Comparison of ENCODE assay signal across 13 cellular contexts in the genomic region with DNA sequence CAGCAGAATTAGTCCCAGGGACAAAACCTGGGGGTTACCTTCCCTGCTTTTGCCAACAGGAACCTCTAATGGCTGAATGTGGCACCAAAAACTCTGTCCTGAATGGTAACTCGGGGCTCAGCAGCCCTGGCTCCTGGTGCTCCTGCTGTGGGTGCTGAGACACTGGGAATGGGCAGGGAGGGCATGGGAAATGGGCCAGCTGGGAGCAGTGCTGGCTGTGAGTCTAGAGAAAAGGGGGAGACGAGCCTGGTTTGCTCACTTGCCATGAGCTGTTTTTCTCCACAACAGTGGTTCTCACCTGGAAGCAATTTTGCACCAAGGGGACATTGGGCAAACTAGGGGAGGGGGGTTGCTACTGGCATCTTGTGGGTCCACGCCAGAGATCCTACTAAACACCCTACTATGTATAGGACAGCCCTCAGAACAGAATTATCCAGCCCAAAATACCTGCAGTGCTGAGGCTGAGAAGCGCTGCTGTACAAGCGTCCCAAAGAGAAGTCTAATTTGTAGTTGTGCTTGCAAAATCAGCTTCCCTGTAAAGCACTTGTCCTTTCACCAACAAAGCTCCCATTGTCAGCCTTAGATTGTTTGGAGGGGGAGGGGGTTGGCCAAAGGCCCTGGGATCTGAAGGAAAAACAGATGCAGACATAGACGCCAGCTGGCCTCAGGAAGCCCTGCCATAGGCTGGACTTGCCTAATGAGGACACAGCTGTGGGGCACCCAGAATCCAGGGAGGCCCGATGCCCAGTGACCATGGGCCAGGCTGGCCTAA. TPM values are rescaled to one million over a fixed set of nuclear protein-coding genes. Genes with fewer than 3 reads are reported as not detected.
A peak's percentile ranks its signal among the peaks of the same experiment; 100 is the strongest.
DNase-seq lines count a peak whose midpoint lies in the region; ATAC-seq, FAIRE-seq and TF ChIP-seq lines count a peak whose summit lies in the region.
"Had no signal": no experiment of that assay in that cellular context is flagged by ENCODE, and none has a peak within 500 bp of the region (broad histone marks: within the 10 kb centered on the region; RNA-seq: fewer than 3 reads in every experiment).

No MANE protein-coding gene starts in this region.

- peaks cover 4 to 22% of the 10 kb centered on the region in 2 donors for H3K4me1 ChIP-seq in neuronal stem cell (ENCODE audit: control insufficient read depth in 2 of 2, insufficient read depth in 1 of 2, low read depth in 1 of 2, low read length in 2 of 2)
- no peaks in the 10 kb centered on the region for H3K4me1 ChIP-seq in OCI-LY7 (ENCODE audit: insufficient read depth, low read length, poor library complexity, severe bottlenecking)

- TF ChIP-seq CTCF in OCI-LY7 (conservative IDR thresholded peaks at IDR 0.05; ENCODE audit: low read length) = no peak

- WGBS in neuronal stem cell (ENCODE audit: extremely low coverage in 2 of 2, insufficient read length in 2 of 2, insufficient replicate concordance in 1 of 2), 2 donors = no CpG with 5 or more reads among the region's 7 CpGs

- no peak overlapping the region for H3K14ac ChIP-seq in neuronal stem cell (ENCODE audit: low read length)

- H2AFZ ChIP-seq in neuronal stem cell (ENCODE audit: low read length) = peak overlapping the region; percentile 1
- no peak overlapping the region for H2AFZ ChIP-seq in OCI-LY7 (ENCODE audit: low read length)

- H2AK5ac ChIP-seq in neuronal stem cell (ENCODE audit: low read depth, low read length) = no peak overlapping the region

- intact Hi-C loops in OCI-LY7 (cut with micrococcal nuclease; ENCODE audit: unreplicated experiment) = no loop called here

- H3K9me3 ChIP-seq in neuronal stem cell (replicated peaks in 1 of 2; ENCODE audit: control insufficient read depth in 2 of 2, insufficient read depth in 1 of 2, low read depth in 1 of 2, low read length in 2 of 2) = peaks cover 0 to 3% of the 10 kb centered on the region in 2 donors
- no peaks in the 10 kb centered on the region for H3K9me3 ChIP-seq in OCI-LY7 (ENCODE audit: low read length)

- FAIRE-seq in frontal cortex (lab: Jason Lieb, UNC) = no peak
- FAIRE-seq: K562 had no signal

- H3K27ac ChIP-seq in neuronal stem cell (replicated peaks; ENCODE audit: low read length) = no peak overlapping the region
- H3K27ac ChIP-seq in OCI-LY7 (ENCODE audit: low read depth, low read length, poor library complexity, severe bottlenecking) = no peak overlapping the region

- H2BK5ac ChIP-seq in neuronal stem cell (ENCODE audit: low read length) = no peak overlapping the region

- H2BK12ac ChIP-seq in neuronal stem cell (ENCODE audit: low read length) = no peak overlapping the region

- peak overlapping the region; percentile 2 for H2BK120ac ChIP-seq in neuronal stem cell (ENCODE audit: low read depth, low read length)

- ATAC-seq in GM19023 (IDR thresholded peaks at IDR 0.05; ENCODE audit: unreplicated experiment) (no peak), GM18867 (IDR thresholded peaks at IDR 0.05; ENCODE audit: unreplicated experiment) (no peak)
- ATAC-seq: activated CD4-positive, alpha-beta T cell treated with anti-CD3 and anti-CD28 coated beads for 36 hours; K562 had no signal

- DNase-seq in Ammon's horn (ENCODE audit: low spot score) = peak; percentile 95
- peak; percentile 79 to 89 for DNase-seq in NCI-H526 (lab: John Stamatoyannopoulos, UW)
- DNase-seq in frontal cortex (ENCODE audit: low spot score in 2 of 2) = peak; percentile 44 to 77
- no peak for DNase-seq in neuronal stem cell (ENCODE audit: low spot score)
- no peak for DNase-seq in NCI-H2107 (lab: John Stamatoyannopoulos, UW)
- no peak for DNase-seq in OCI-LY7 (ENCODE audit: low spot score)
- DNase-seq: activated CD4-positive, alpha-beta T cell treated with anti-CD3 and anti-CD28 coated beads for 36 hours; AML-193; GDM1; NCI-H226 had no signal

- BruUV-seq in OCI-LY7 (replicated peaks; lab: Mats Ljungman, UMichigan) = no TSS peak

- no peak overlapping the region for H4K8ac ChIP-seq in neuronal stem cell (ENCODE audit: low read depth, low read length)

- H3K4ac ChIP-seq in neuronal stem cell (ENCODE audit: low read length) = no peak overlapping the region

- H3K23ac ChIP-seq in neuronal stem cell (ENCODE audit: low read depth, low read length, poor library complexity) = no peak overlapping the region

- H3K79me1 ChIP-seq in neuronal stem cell (ENCODE audit: low read depth, low read length) = no peaks in the 10 kb centered on the region

- H3K4me2 ChIP-seq in neuronal stem cell (ENCODE audit: insufficient read depth, low read length, poor library complexity, severe bottlenecking) (no peak overlapping the region), OCI-LY7 (ENCODE audit: low read length) (no peak overlapping the region)

- no peak overlapping the region for H2BK15ac ChIP-seq in neuronal stem cell (ENCODE audit: low read length)

- no peak overlapping the region for H4K91ac ChIP-seq in neuronal stem cell (ENCODE audit: low read depth, low read length, poor library complexity)

- H3K36me3 ChIP-seq in neuronal stem cell (replicated peaks in 1 of 2; ENCODE audit: control insufficient read depth in 2 of 2, insufficient read depth in 2 of 2, low read length in 2 of 2) (no peaks in the 10 kb centered on the region), OCI-LY7 (ENCODE audit: insufficient read depth, low read length) (no peaks in the 10 kb centered on the region)

- peak overlapping the region in 1 of 2 donors; percentile 6 for H3K4me3 ChIP-seq in neuronal stem cell (ENCODE audit: low read length in 2 of 2)
- H3K4me3 ChIP-seq in OCI-LY7 (ENCODE audit: low read depth, low read length, poor library complexity, severe bottlenecking) = no peak overlapping the region
- H3K4me3 ChIP-seq: K562 had no signal

- peak overlapping the region; percentile 8 for H3K18ac ChIP-seq in neuronal stem cell (ENCODE audit: low read length)

- CTCF ChIA-PET in OCI-LY7 (lab: Charles Lee; ENCODE audit: unreplicated experiment) = no interaction called here

- H4K20me1 ChIP-seq in OCI-LY7 (ENCODE audit: insufficient read depth, low read length) = no peaks in the 10 kb centered on the region

- no peak overlapping the region for H3K9ac ChIP-seq in neuronal stem cell (ENCODE audit: low read depth, low read length, poor library complexity)

- H3K27me3 ChIP-seq in neuronal stem cell (ENCODE audit: control insufficient read depth in 3 of 3, insufficient read depth in 3 of 3, low read depth in 1 of 3, low read length in 3 of 3) = peaks cover 0 to 39% (median 0%) of the 10 kb centered on the region in 3 experiments

- no peaks in the 10 kb centered on the region for H3K79me2 ChIP-seq in OCI-LY7 (ENCODE audit: insufficient read depth, low read depth, low read length)

- H3K9me2 ChIP-seq in OCI-LY7 (ENCODE audit: insufficient read depth, low read length) = no peaks in the 10 kb centered on the region

- POLR2A ChIA-PET in OCI-LY7 (lab: Charles Lee) = no interaction called here

RNA-seq across cellular contexts. Expression of a gene that starts 3.6 kb away (rescaled TPM):
- not detected for total RNA-seq in frontal cortex
- polyA plus RNA-seq in neuronal stem cell (2013, experiment 1 of 2) = not detected
- not detected for polyA plus RNA-seq in neuronal stem cell (2013, experiment 2 of 2)
- not detected in 2 replicates for total RNA-seq in OCI-LY7 (2014; rRNA removed; shearing (Covaris generic))
- total RNA-seq in OCI-LY7 (2022) = not detected in 2 replicates
- total RNA-seq: activated CD4-positive, alpha-beta T cell treated with anti-CD3 and anti-CD28 coated beads for 36 hours; K562 had no signal
- polyA plus RNA-seq: K562 had no signal

RNA-seq across cellular contexts. Expression of a gene that starts 17.2 kb away (rescaled TPM):
- total RNA-seq in frontal cortex (6.5 TPM), OCI-LY7 (2022) (33.7 and 36.4 TPM in 2 replicates)
- 14.7 TPM for polyA plus RNA-seq in neuronal stem cell (2013, experiment 1 of 2)
- polyA plus RNA-seq in neuronal stem cell (2013, experiment 2 of 2) = 13.5 TPM
- 16.1 and 17.6 TPM in 2 replicates for total RNA-seq in OCI-LY7 (2014; rRNA removed; shearing (Covaris generic))

Comparison
In these comparisons a context has a peak if more than half of its experiments do, and no peak if none do; other contexts are left out.
1. DNase-seq: peak in Ammon's horn (single experiment), NCI-H526 (2 of 2) and frontal cortex (2 of 2); none in neuronal stem cell (single experiment), NCI-H2107 (single experiment) and OCI-LY7 (single experiment).